In genomic region chr2:200350796-200351195, GRCh38 we compare ENCODE assay signal across 17 cellular contexts. TPM values are rescaled to one million over a fixed set of nuclear protein-coding genes. Genes with fewer than 3 reads are reported as not detected.
A peak's percentile ranks its signal among the peaks of the same experiment; 100 is the strongest.
DNase-seq lines count a peak whose midpoint lies in the region; ATAC-seq and TF ChIP-seq lines count a peak whose summit lies in the region.
"Had no signal": no experiment of that assay in that cellular context is flagged by ENCODE, and none has a peak within 500 bp of the region (broad histone marks: within the 10 kb centered on the region; RNA-seq: fewer than 3 reads in every experiment).

No MANE protein-coding gene starts in this region.

- peaks cover 23% of the 10 kb centered on the region for H3K4me1 ChIP-seq in ACC112 (ENCODE audit: control insufficient read depth, insufficient read depth, low read length, unreplicated experiment)

- no peaks in the 10 kb centered on the region for H3K27me3 ChIP-seq in ACC112 (ENCODE audit: insufficient read depth, low read length)

- in situ Hi-C loops in astrocyte of the spinal cord (cut with HindIII; ENCODE audit: low sequenced_read_pairs) = no loop called here

- H2AFZ ChIP-seq in ACC112 (ENCODE audit: low read length, unreplicated experiment) = no peak overlapping the region

- no peak for ATAC-seq in GM18858 (IDR thresholded peaks at IDR 0.05; ENCODE audit: unreplicated experiment)
- ATAC-seq: activated naive CD4-positive, alpha-beta T cell treated with anti-CD3 and anti-CD28 coated beads, Interleukin-2, amount 50 U/mL, for 72 hours; PC-3 had no signal

- H3K36me3 ChIP-seq in ACC112 (ENCODE audit: insufficient read depth, low read length) = no peaks in the 10 kb centered on the region

- H3K4me3 ChIP-seq in ACC112 (ENCODE audit: low read depth, low read length) (no peak overlapping the region), astrocyte of the spinal cord (ENCODE audit: low read depth, low read length) (no peak overlapping the region)

- DNase-seq in HCEC 1CT = peak; percentile 7
- peak; percentile 58 for DNase-seq in astrocyte of the spinal cord (ENCODE audit: low read depth, low spot score)
- peak; percentile 18 for DNase-seq in glomerular visceral epithelial cell (ENCODE audit: extremely low spot score)
- no peak for DNase-seq in HT-29 (ENCODE audit: low spot score)
- no peak for DNase-seq in CD1c-positive myeloid dendritic cell (ENCODE audit: extremely low spot score)
- no peak for DNase-seq in NCI-H526 (lab: John Stamatoyannopoulos, UW)
- DNase-seq: activated B cell treated with CpG ODN at 0.5 μM for 24 hours, COR-L47, NCI-H1694 treated with DMSO at 0.1 percent for 48 hours, NCI-H510A, occipital lobe, PC-3, small intestine had no signal

- H3K27ac ChIP-seq in ACC112 (ENCODE audit: low read depth, low read length) = 0 out of 2 replicates have a peak overlapping the region, but pooled peaks have one; percentile 7
- H3K27ac ChIP-seq: KMS-11 had no signal

- H3K79me2 ChIP-seq in ACC112 (ENCODE audit: control insufficient read depth, insufficient read depth, low read length, unreplicated experiment) = peaks cover 82% of the 10 kb centered on the region

- TF ChIP-seq CTCF in astrocyte of the spinal cord (IDR thresholded peaks at IDR 0.05; ENCODE audit: low read depth, low read length) = no peak

RNA-seq across cellular contexts. Expression of gene SPATS2L, which starts 44.3 kb away (rescaled TPM):
- 60.5 and 64.0 TPM in 2 replicates for total RNA-seq in HT-29 (2014; rRNA removed; shearing (Covaris generic))

Comparison
In these comparisons a context has a peak if more than half of its experiments do, and no peak if none do; other contexts are left out.
1. DNase-seq: peak in HCEC 1CT (single experiment), astrocyte of the spinal cord (single experiment) and glomerular visceral epithelial cell (single experiment); none in HT-29 (single experiment), CD1c-positive myeloid dendritic cell (single experiment) and NCI-H526 (0 of 2).